ENCODE assay signal across 23 cellular contexts in the genomic region with DNA sequence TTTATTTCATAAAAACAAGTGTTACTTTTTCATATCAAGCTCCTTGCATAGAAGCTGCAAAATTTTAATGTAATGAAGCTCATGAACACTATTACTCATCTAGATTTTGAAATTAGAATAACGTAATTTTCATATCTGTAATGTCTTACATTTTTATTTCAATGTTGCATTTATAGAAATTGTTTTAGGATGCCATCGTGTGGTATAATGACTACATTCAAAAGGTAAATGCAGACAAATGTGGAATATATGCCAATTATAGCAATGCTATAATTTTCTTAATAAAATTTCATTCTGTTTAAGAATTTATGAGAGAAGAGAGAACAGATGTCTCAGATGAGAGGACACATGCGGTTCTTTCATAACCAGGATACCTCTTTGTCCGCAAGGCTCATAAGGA.
"Had no signal": no experiment of that assay in that cellular context is flagged by ENCODE, and none has a peak within 500 bp of the region (broad histone marks: within the 10 kb centered on the region; RNA-seq: fewer than 3 reads in every experiment).

No MANE protein-coding gene starts in this region.

- H3K27ac ChIP-seq: brain microvascular endothelial cell, dorsolateral prefrontal cortex, esophagus muscularis mucosa, gastroesophageal sphincter, tibial nerve had no signal

- H3K27ac Mint-ChIP-seq: activated naive CD4-positive, alpha-beta T cell treated with anti-CD3 and anti-CD28 coated beads, Interleukin-2, amount 50 U/mL, for 24 hours; effector memory CD8-positive, alpha-beta T cell; mesothelial cell of epicardium; naive thymus-derived CD8-positive, alpha-beta T cell; progenitor cell of endocrine pancreas; stimulated activated naive CD8-positive, alpha-beta T cell treated with anti-CD3 and anti-CD28 coated beads, Interleukin-15, Interleukin-2, amounts not matched to agents 100 ng/mL and 50 ng/mL, for 24 hours; WTC11 had no signal

- DNase-seq: activated gamma-delta T cell treated with Interleukin-2 at 50 U/mL for 16 hours; activated T-cell treated with anti-CD3 and anti-CD28 coated beads, Interleukin-2, amount 50 U/mL, for 1 hour; aorta; brain microvascular endothelial cell; central memory CD4-positive, alpha-beta T cell; dorsolateral prefrontal cortex; effector memory CD8-positive, alpha-beta T cell; head of caudate nucleus; left ventricle myocardium superior; mammary epithelial cell; naive thymus-derived CD8-positive, alpha-beta T cell; stimulated activated CD4-positive, alpha-beta T cell treated with anti-CD3 and anti-CD28 coated beads, Interleukin-12 subunit alpha, Interleukin-12 subunit beta, amount 100 ng/mL, for 4 hours; stimulated activated CD4-positive, alpha-beta T cell treated with anti-CD3 and anti-CD28 coated beads, Interleukin-1b, Interleukin-23, amount 100 ng/mL, for 48 hours; substantia nigra; T-helper 9 cell had no signal

- H3K4me3 ChIP-seq: esophagus muscularis mucosa, gastroesophageal sphincter, tibial nerve had no signal

- H3K36me3 ChIP-seq: brain microvascular endothelial cell, esophagus muscularis mucosa, gastroesophageal sphincter, tibial nerve had no signal

- H3K4me3 Mint-ChIP-seq: activated naive CD4-positive, alpha-beta T cell treated with anti-CD3 and anti-CD28 coated beads, Interleukin-2, amount 50 U/mL, for 24 hours; effector memory CD8-positive, alpha-beta T cell; mesothelial cell of epicardium; naive thymus-derived CD8-positive, alpha-beta T cell; stimulated activated naive CD8-positive, alpha-beta T cell treated with anti-CD3 and anti-CD28 coated beads, Interleukin-15, Interleukin-2, amounts not matched to agents 100 ng/mL and 50 ng/mL, for 24 hours; WTC11 had no signal

- H3K4me1 Mint-ChIP-seq: activated naive CD4-positive, alpha-beta T cell treated with anti-CD3 and anti-CD28 coated beads, Interleukin-2, amount 50 U/mL, for 24 hours; mesothelial cell of epicardium; naive thymus-derived CD8-positive, alpha-beta T cell; WTC11 had no signal

- H3K27me3 Mint-ChIP-seq: effector memory CD8-positive, alpha-beta T cell; progenitor cell of endocrine pancreas; stimulated activated naive CD8-positive, alpha-beta T cell treated with anti-CD3 and anti-CD28 coated beads, Interleukin-15, Interleukin-2, amounts not matched to agents 100 ng/mL and 50 ng/mL, for 24 hours had no signal

- H3K27me3 ChIP-seq: brain microvascular endothelial cell, dorsolateral prefrontal cortex, esophagus muscularis mucosa, gastroesophageal sphincter, tibial nerve had no signal

- H3K9me3 ChIP-seq: esophagus muscularis mucosa, gastroesophageal sphincter had no signal

- ATAC-seq: effector memory CD8-positive, alpha-beta T cell; gastroesophageal sphincter; left ventricle myocardium superior; naive thymus-derived CD8-positive, alpha-beta T cell; WTC11 had no signal

- H3K9me3 Mint-ChIP-seq: activated naive CD4-positive, alpha-beta T cell treated with anti-CD3 and anti-CD28 coated beads, Interleukin-2, amount 50 U/mL, for 24 hours; effector memory CD8-positive, alpha-beta T cell; mesothelial cell of epicardium; stimulated activated naive CD8-positive, alpha-beta T cell treated with anti-CD3 and anti-CD28 coated beads, Interleukin-15, Interleukin-2, amounts not matched to agents 100 ng/mL and 50 ng/mL, for 24 hours had no signal

- H3K4me1 ChIP-seq: esophagus muscularis mucosa, gastroesophageal sphincter, tibial nerve had no signal

- H3K36me3 Mint-ChIP-seq: activated naive CD4-positive, alpha-beta T cell treated with anti-CD3 and anti-CD28 coated beads, Interleukin-2, amount 50 U/mL, for 24 hours; mesothelial cell of epicardium; naive thymus-derived CD8-positive, alpha-beta T cell; WTC11 had no signal
